Comparison of ENCODE assay signal across 23 cellular contexts in the genomic region with DNA sequence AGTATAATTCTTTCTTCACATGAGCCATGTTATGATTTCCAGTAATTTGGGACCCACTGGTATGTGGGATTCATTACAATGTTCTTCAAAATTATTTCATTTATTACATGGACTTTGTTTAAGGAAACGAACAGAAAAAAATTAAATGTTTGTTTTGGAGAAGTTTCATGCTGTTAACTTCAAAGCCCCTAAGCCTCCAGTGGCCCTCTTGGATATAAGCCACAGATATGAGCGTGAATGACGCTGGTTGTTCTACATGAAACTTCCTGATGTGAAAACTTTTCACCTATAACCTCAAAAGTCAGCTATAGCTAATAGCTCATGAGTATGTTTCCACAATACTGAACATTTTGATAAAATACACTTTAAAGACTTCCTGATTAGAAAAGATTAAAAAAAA.
"Had no signal": no experiment of that assay in that cellular context is flagged by ENCODE, and none has a peak within 500 bp of the region (broad histone marks: within the 10 kb centered on the region; RNA-seq: fewer than 3 reads in every experiment).

No MANE protein-coding gene starts in this region.

- ATAC-seq: activated CD4-positive, alpha-beta T cell treated with anti-CD3 and anti-CD28 coated beads for 36 hours; activated T-helper 17 cell treated with anti-CD3 and anti-CD28 coated beads, Interleukin-2, amount 50 U/mL, for 72 hours; left ventricle myocardium superior; mucosa of descending colon; stimulated activated naive CD8-positive, alpha-beta T cell treated with anti-CD3 and anti-CD28 coated beads, Interleukin-15, Interleukin-2, amounts not matched to agents 100 U/mL and 50 U/mL, for 24 hours; WTC11 had no signal

- H3K27me3 ChIP-seq: adrenal gland, ascending aorta, right atrium auricular region, upper lobe of left lung had no signal

- H3K36me3 ChIP-seq: adrenal gland, ascending aorta, right atrium auricular region, upper lobe of left lung had no signal

- H3K27ac ChIP-seq: adrenal gland, ascending aorta, coronary artery, right atrium auricular region, upper lobe of left lung had no signal

- FAIRE-seq: bronchial epithelial cell had no signal

- DNase-seq: activated CD4-positive, alpha-beta T cell treated with anti-CD3 and anti-CD28 coated beads for 36 hours; activated CD4-positive, alpha-beta T cell treated with anti-CD3 and anti-CD28 coated beads, Interleukin-2, amount 50 U/mL, for 4 hours; activated CD8-positive, alpha-beta memory T cell treated with anti-CD3 and anti-CD28 coated beads for 24 hours; activated CD8-positive, alpha-beta memory T cell treated with anti-CD3 and anti-CD28 coated beads, Interleukin-2, amount 50 U/mL, for 4 hours; activated T-cell treated with anti-CD3 and anti-CD28 coated beads, Interleukin-2, amount 50 U/mL, for 24 hours; adrenal gland; foreskin melanocyte; hippocampal formation; left ventricle myocardium superior; mesenchymal stem cell; mucosa of descending colon; occipital lobe; stimulated activated CD4-positive, alpha-beta T cell treated with anti-CD3 and anti-CD28 coated beads, Interleukin-12 subunit alpha, Interleukin-12 subunit beta, amount 100 ng/mL, for 4 hours; stimulated activated CD4-positive, alpha-beta T cell treated with anti-CD3 and anti-CD28 coated beads, Interleukin-4, amount 100 ng/mL, for 4 hours; stimulated activated naive CD8-positive, alpha-beta T cell treated with anti-CD3 and anti-CD28 coated beads, Interleukin-15, Interleukin-2, amounts not matched to agents 100 U/mL and 50 U/mL, for 24 hours; T-helper 9 cell; upper lobe of left lung had no signal

- H3K4me1 ChIP-seq: adrenal gland had no signal

- H3K4me3 ChIP-seq: adrenal gland, ascending aorta, coronary artery, mucosa of descending colon, right atrium auricular region, upper lobe of left lung had no signal
